In genomic region chr17:7915611-7916382, GRCh38 we compare ENCODE assay signal across 8 cellular contexts. TPM values are rescaled to one million over a fixed set of nuclear protein-coding genes. Genes with fewer than 3 reads are reported as not detected.
DNase-seq lines count a peak whose midpoint lies in the region; ATAC-seq and TF ChIP-seq lines count a peak whose summit lies in the region.

RNF227 (minus strand) TSS chr17:7916289; CDS start chr17:7916195, 94 bp downstream.

- peak within 1 kb of the TSS; percentile 78 to 95 (median 89) for H3K4me3 Mint-ChIP-seq in CD8-positive, alpha-beta memory T cell

- TF ChIP-seq CTCF in OCI-LY1 (IDR thresholded peaks at IDR 0.05; ENCODE audit: low read length) = no peak
- no peak for TF ChIP-seq CTCF in epithelial cell of esophagus (IDR thresholded peaks at IDR 0.05; ENCODE audit: insufficient read depth, low read depth, low read length, missing control alignments)
- no peak for TF ChIP-seq CTCF in mucosa of descending colon (IDR thresholded peaks at IDR 0.05)

- H3K36me3 Mint-ChIP-seq in CD8-positive, alpha-beta memory T cell = peaks cover 0 to 23% (median 0%) of the 10 kb centered on the region in 3 donors

- ATAC-seq in GM21447 (IDR thresholded peaks at IDR 0.05; ENCODE audit: unreplicated experiment) (peak; percentile 63), mucosa of descending colon (peak; percentile 92)

- peaks cover 8% of the 10 kb centered on the region for H3K36me3 ChIP-seq in CD8-positive, alpha-beta memory T cell (ENCODE audit: insufficient read depth, low read length)
- H3K36me3 ChIP-seq in OCI-LY1 (ENCODE audit: insufficient read depth, low read length) = peaks cover 18% of the 10 kb centered on the region
- H3K36me3 ChIP-seq in mucosa of descending colon (ENCODE audit: low read depth) = no peaks in the 10 kb centered on the region

- no peaks in the 10 kb centered on the region for H3K9me3 ChIP-seq in CD8-positive, alpha-beta memory T cell (ENCODE audit: low read length)
- H3K9me3 ChIP-seq in OCI-LY1 (ENCODE audit: low read length) = no peaks in the 10 kb centered on the region
- H3K9me3 ChIP-seq in mucosa of descending colon = no peaks in the 10 kb centered on the region

- CTCF ChIA-PET in CD8-positive, alpha-beta memory T cell (lab: Charles Lee) = interaction anchor here (0.8 to 10.3 kb wide), 12 partner anchors 15 to 203 kb away, joined by 3 to 180 read pairs (median 4); partner anchors contain the start of genes CNTROB, KCNAB3 and TRAPPC1

- H3K9me2 ChIP-seq in OCI-LY1 (ENCODE audit: low read depth, low read length) = no peaks in the 10 kb centered on the region

- H2AFZ ChIP-seq in OCI-LY1 (ENCODE audit: low read length) = 0 out of 2 replicates have a peak within 1 kb of the TSS, but pooled peaks have one; percentile 59

- peak within 1 kb of the TSS; percentile 83 to 98 (median 92) for H3K27ac Mint-ChIP-seq in CD8-positive, alpha-beta memory T cell

- peak within 1 kb of the TSS; percentile 96 for H3K4me2 ChIP-seq in OCI-LY1 (ENCODE audit: low read length)

- H3K27ac ChIP-seq in CD8-positive, alpha-beta memory T cell (ENCODE audit: low read depth, low read length) = peak within 1 kb of the TSS; percentile 43
- H3K27ac ChIP-seq in OCI-LY1 (ENCODE audit: low read depth, low read length, poor library complexity, severe bottlenecking) = peak within 1 kb of the TSS; percentile 63

- no peaks in the 10 kb centered on the region for H4K20me1 ChIP-seq in OCI-LY1 (ENCODE audit: insufficient read depth, low read length)

- peak within 1 kb of the TSS; percentile 75 for H3K4me3 ChIP-seq in CD8-positive, alpha-beta memory T cell (ENCODE audit: low read length)
- peak within 1 kb of the TSS; percentile 67 for H3K4me3 ChIP-seq in OCI-LY1 (ENCODE audit: low read depth, low read length, poor library complexity, severe bottlenecking)
- peak within 1 kb of the TSS; percentile 77 for H3K4me3 ChIP-seq in epithelial cell of esophagus (ENCODE audit: low read length)
- peak within 1 kb of the TSS; percentile 10 for H3K4me3 ChIP-seq in mucosa of descending colon

- H3K4me1 ChIP-seq in CD8-positive, alpha-beta memory T cell (ENCODE audit: insufficient read depth, low read length) = peaks cover 30% of the 10 kb centered on the region
- peaks cover 22% of the 10 kb centered on the region for H3K4me1 ChIP-seq in OCI-LY1 (ENCODE audit: insufficient read depth, low read length, severe bottlenecking)
- H3K4me1 ChIP-seq in mucosa of descending colon (ENCODE audit: low read depth) = peaks cover 16% of the 10 kb centered on the region

- H3K79me2 ChIP-seq in OCI-LY1 (ENCODE audit: insufficient read depth, low read length) = no peaks in the 10 kb centered on the region

- H3F3A ChIP-seq in OCI-LY1 (ENCODE audit: insufficient read depth, low read length) = no peaks in the 10 kb centered on the region

- H3K27me3 ChIP-seq in CD8-positive, alpha-beta memory T cell (ENCODE audit: insufficient read depth, low read length, poor library complexity, severe bottlenecking) = no peaks in the 10 kb centered on the region
- H3K27me3 ChIP-seq in OCI-LY1 (ENCODE audit: insufficient read depth, low read length) = no peaks in the 10 kb centered on the region

- H3K4me1 Mint-ChIP-seq in CD8-positive, alpha-beta memory T cell = peaks cover 27 to 29% (median 29%) of the 10 kb centered on the region in 3 donors

- intact Hi-C loops in mucosa of descending colon (cut with DNase I, micrococcal nuclease) = no loop called here

- H3K9me3 Mint-ChIP-seq in CD8-positive, alpha-beta memory T cell = no peaks in the 10 kb centered on the region

- DNase-seq in CD8-positive, alpha-beta memory T cell = peak; percentile 72 to 89 (median 84)
- peak; percentile 56 for DNase-seq in HuH-7.5 (ENCODE audit: low spot score)
- peak; percentile 83 for DNase-seq in activated T-cell treated with anti-CD3 and anti-CD28 coated beads for 24 hours (ENCODE audit: low read depth)
- DNase-seq in epithelial cell of esophagus (ENCODE audit: low read depth) = peak; percentile 93
- peak; percentile 93 to 95 (median 94) for DNase-seq in mucosa of descending colon
- DNase-seq in stimulated activated CD8-positive, alpha-beta memory T cell treated with anti-CD3 and anti-CD28 coated beads, Interleukin-2, amount 100 ng/mL, for 48 hours (ENCODE audit: low read depth in 2 of 2) = peak; percentile 80 to 86

- H3K9ac ChIP-seq in OCI-LY1 (ENCODE audit: low read length) = peak within 1 kb of the TSS; percentile 77

- no peaks in the 10 kb centered on the region for H3K27me3 Mint-ChIP-seq in CD8-positive, alpha-beta memory T cell

- POLR2A ChIA-PET in CD8-positive, alpha-beta memory T cell (lab: Charles Lee) = interaction anchor here (0.6 to 1.6 kb wide), 10 partner anchors 9 to 1132 kb away, joined by 3 to 15 read pairs (median 4); partner anchors contain the start of genes CNTROB, NAA38 and TRAPPC1

RNA-seq across cellular contexts. Expression of gene RNF227, which starts in this region (rescaled TPM):
- total RNA-seq in CD8-positive, alpha-beta memory T cell = 1 to 10 TPM; 4.4 to 4.8 TPM
- 3.3 TPM for polyA plus RNA-seq in CD8-positive, alpha-beta memory T cell
- 1 to 10 TPM; 1.4 to 3.0 (median 2.4) TPM for total RNA-seq in mucosa of descending colon

Comparison
In these comparisons a context has a peak if more than half of its experiments do, and no peak if none do; other contexts are left out.
1. Peak in every context shown above with its lines: DNase-seq, ATAC-seq, H3K4me3 ChIP-seq and H3K27ac ChIP-seq.
2. H3K4me3 ChIP-seq: peak in every context shown above with its lines; median percentile 77 in epithelial cell of esophagus; 75 in CD8-positive, alpha-beta memory T cell; 67 in OCI-LY1; 10 in mucosa of descending colon.